In genomic region chr1:53899206-53899628, GRCh38 we compare ENCODE assay signal across 8 cellular contexts. TPM values are rescaled to one million over a fixed set of nuclear protein-coding genes. Genes with fewer than 3 reads are reported as not detected.
A peak's percentile ranks its signal among the peaks of the same experiment; 100 is the strongest.
DNase-seq lines count a peak whose midpoint lies in the region; ATAC-seq and TF ChIP-seq lines count a peak whose summit lies in the region.
"Had no signal": no experiment of that assay in that cellular context is flagged by ENCODE, and none has a peak within 500 bp of the region (broad histone marks: within the 10 kb centered on the region; RNA-seq: fewer than 3 reads in every experiment).

No MANE protein-coding gene starts in this region.

- H3K4me1 Mint-ChIP-seq in GM23338, result no peaks in the 10 kb centered on the region; the same call in 2 of the 3 replicates

- H3K27ac Mint-ChIP-seq in GM23338, result no peak overlapping the region
- H3K27ac Mint-ChIP-seq: activated CD8-positive, alpha-beta T cell treated with anti-CD3 and anti-CD28 coated beads, Interleukin-2, amount 10 ng/mL, durations not matched to agents 7 days and 5 days; CD4-positive, alpha-beta T cell had no signal

- H3K27me3 ChIP-seq in GM23338 (ENCODE audit: insufficient read depth), result no peaks in the 10 kb centered on the region
- H3K27me3 ChIP-seq in lower lobe of right lung (ENCODE audit: low read depth), result no peaks in the 10 kb centered on the region

- H3K9me2 ChIP-seq in GM23338 (ENCODE audit: insufficient read depth), result no peaks in the 10 kb centered on the region

- H3K27ac ChIP-seq in GM23338 (ENCODE audit: low read depth) (no peak overlapping the region), lower lobe of right lung (no peak overlapping the region)

- DNase-seq in AG09319 (ENCODE audit: extremely low read depth, low read depth) (peak; percentile 56), RPMI8226 (peak; percentile 28), left kidney (ENCODE audit: low read depth, low spot score) (peak; percentile 62), GM23338 (ENCODE audit: low spot score) (no peak), epidermal melanocyte (ENCODE audit: insufficient read length, low spot score) (no peak), lower lobe of right lung (no peak)
- DNase-seq: activated CD8-positive, alpha-beta T cell treated with anti-CD3 and anti-CD28 coated beads, Interleukin-2, amount 10 ng/mL, durations not matched to agents 7 days and 5 days; CD4-positive, alpha-beta T cell had no signal

- no peak overlapping the region for H3K4me3 Mint-ChIP-seq in GM23338
- H3K4me3 Mint-ChIP-seq: activated CD8-positive, alpha-beta T cell treated with anti-CD3 and anti-CD28 coated beads, Interleukin-2, amount 10 ng/mL, durations not matched to agents 7 days and 5 days; CD4-positive, alpha-beta T cell had no signal

- no peaks in the 10 kb centered on the region for H3K9me3 ChIP-seq in lower lobe of right lung

- no peaks in the 10 kb centered on the region for H3K79me2 ChIP-seq in GM23338 (replicated peaks; ENCODE audit: insufficient read depth)

- H3K36me3 Mint-ChIP-seq in GM23338 (ENCODE audit: low read depth), result no peaks in the 10 kb centered on the region

- no peaks in the 10 kb centered on the region for H3K4me1 ChIP-seq in GM23338 (ENCODE audit: insufficient read depth)
- peaks cover 13% of the 10 kb centered on the region for H3K4me1 ChIP-seq in lower lobe of right lung

- no peaks in the 10 kb centered on the region for H3K36me3 ChIP-seq in GM23338 (ENCODE audit: insufficient read depth)
- no peaks in the 10 kb centered on the region for H3K36me3 ChIP-seq in lower lobe of right lung

- TF ChIP-seq CTCF in AG09319 (IDR thresholded peaks at IDR 0.05; ENCODE audit: low read depth, low read length) (no peak), GM23338 (conservative IDR thresholded peaks at IDR 0.05; ENCODE audit: low read depth in 2 of 2) (no peak), lower lobe of right lung (IDR thresholded peaks at IDR 0.05) (no peak)

- no peak overlapping the region for H3K4me2 ChIP-seq in GM23338

- H2AFZ ChIP-seq in GM23338, result no peak overlapping the region

- peaks cover 2% of the 10 kb centered on the region for H3K27me3 Mint-ChIP-seq in GM23338 (ENCODE audit: insufficient read depth, low read depth, poor library complexity)

- H4K20me1 ChIP-seq in GM23338 (replicated peaks; ENCODE audit: insufficient read depth), result no peaks in the 10 kb centered on the region

- intact Hi-C loops in lower lobe of right lung (cut with DNase I), result no loop called here

- ATAC-seq in GM23338 (no peak), lower lobe of right lung (no peak)
- ATAC-seq: activated CD8-positive, alpha-beta T cell treated with anti-CD3 and anti-CD28 coated beads, Interleukin-2, amount 10 ng/mL, durations not matched to agents 7 days and 5 days had no signal

- no peaks in the 10 kb centered on the region for H3K9me3 Mint-ChIP-seq in GM23338
- H3K9me3 Mint-ChIP-seq: CD4-positive, alpha-beta T cell had no signal

- H3K4me3 ChIP-seq in GM23338 (no peak overlapping the region), lower lobe of right lung (no peak overlapping the region)

- no peaks in the 10 kb centered on the region for H3F3A ChIP-seq in GM23338 (replicated peaks; ENCODE audit: low read depth)

TF ChIP-seq in GM23338, 12 proteins besides CTCF, POLR2A, EP300 and RAD21 (continues in another document):
- TF ChIP-seq JUNB (IDR thresholded peaks at IDR 0.05; ENCODE audit: unreplicated experiment), result no peak
- TF ChIP-seq, protein P1, sequence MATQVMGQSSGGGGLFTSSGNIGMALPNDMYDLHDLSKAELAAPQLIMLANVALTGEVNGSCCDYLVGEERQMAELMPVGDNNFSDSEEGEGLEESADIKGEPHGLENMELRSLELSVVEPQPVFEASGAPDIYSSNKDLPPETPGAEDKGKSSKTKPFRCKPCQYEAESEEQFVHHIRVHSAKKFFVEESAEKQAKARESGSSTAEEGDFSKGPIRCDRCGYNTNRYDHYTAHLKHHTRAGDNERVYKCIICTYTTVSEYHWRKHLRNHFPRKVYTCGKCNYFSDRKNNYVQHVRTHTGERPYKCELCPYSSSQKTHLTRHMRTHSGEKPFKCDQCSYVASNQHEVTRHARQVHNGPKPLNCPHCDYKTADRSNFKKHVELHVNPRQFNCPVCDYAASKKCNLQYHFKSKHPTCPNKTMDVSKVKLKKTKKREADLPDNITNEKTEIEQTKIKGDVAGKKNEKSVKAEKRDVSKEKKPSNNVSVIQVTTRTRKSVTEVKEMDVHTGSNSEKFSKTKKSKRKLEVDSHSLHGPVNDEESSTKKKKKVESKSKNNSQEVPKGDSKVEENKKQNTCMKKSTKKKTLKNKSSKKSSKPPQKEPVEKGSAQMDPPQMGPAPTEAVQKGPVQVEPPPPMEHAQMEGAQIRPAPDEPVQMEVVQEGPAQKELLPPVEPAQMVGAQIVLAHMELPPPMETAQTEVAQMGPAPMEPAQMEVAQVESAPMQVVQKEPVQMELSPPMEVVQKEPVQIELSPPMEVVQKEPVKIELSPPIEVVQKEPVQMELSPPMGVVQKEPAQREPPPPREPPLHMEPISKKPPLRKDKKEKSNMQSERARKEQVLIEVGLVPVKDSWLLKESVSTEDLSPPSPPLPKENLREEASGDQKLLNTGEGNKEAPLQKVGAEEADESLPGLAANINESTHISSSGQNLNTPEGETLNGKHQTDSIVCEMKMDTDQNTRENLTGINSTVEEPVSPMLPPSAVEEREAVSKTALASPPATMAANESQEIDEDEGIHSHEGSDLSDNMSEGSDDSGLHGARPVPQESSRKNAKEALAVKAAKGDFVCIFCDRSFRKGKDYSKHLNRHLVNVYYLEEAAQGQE (IDR thresholded peaks at IDR 0.05; ENCODE audit: unreplicated experiment), result no peak
- no peak for TF ChIP-seq ZNF114 (CRISPR knock-in tag; IDR thresholded peaks at IDR 0.05)
- TF ChIP-seq EZH2 (IDR thresholded peaks at IDR 0.05; ENCODE audit: low read depth, unreplicated experiment), result no peak

RNA-seq across cellular contexts. Expression of gene DIO1, which starts 5.2 kb away (rescaled TPM):
- not detected in 2 replicates for total RNA-seq in GM23338 (2014; rRNA removed; shearing (Covaris generic))
- polyA plus RNA-seq in GM23338 (2016; fragmentation: Nextera tagmentation; extraction: Ambion mirVana), result 0.27 TPM in 1 of 2 replicates, not detected in the other
- total RNA-seq in lower lobe of right lung, result not detected
- total RNA-seq: activated CD8-positive, alpha-beta T cell treated with anti-CD3 and anti-CD28 coated beads, Interleukin-2, amount 10 ng/mL, durations not matched to agents 7 days and 5 days; CD4-positive, alpha-beta T cell had no signal

RNA-seq across cellular contexts. Expression of gene YIPF1, which starts 9.6 kb away (rescaled TPM):
- total RNA-seq in GM23338 (2014; rRNA removed; shearing (Covaris generic)), result 24.0 and 24.8 TPM in 2 replicates
- polyA plus RNA-seq in GM23338 (2016; fragmentation: Nextera tagmentation; extraction: Ambion mirVana), result 13.1 and 14.1 TPM in 2 replicates
- total RNA-seq in lower lobe of right lung, result 24.5 TPM

RNA-seq across cellular contexts. Expression of gene IFT25, which starts 46.3 kb away (rescaled TPM):
- total RNA-seq in GM23338 (2014; rRNA removed; shearing (Covaris generic)), result 27.2 and 28.2 TPM in 2 replicates
- 97.1 and 109 TPM in 2 replicates for polyA plus RNA-seq in GM23338 (2016; fragmentation: Nextera tagmentation; extraction: Ambion mirVana)
- total RNA-seq in lower lobe of right lung, result 23.7 TPM

RNA-seq across cellular contexts. Expression of gene LRRC42, which starts 46.9 kb away (rescaled TPM):
- total RNA-seq in GM23338 (2014; rRNA removed; shearing (Covaris generic)), result 39.6 and 48.1 TPM in 2 replicates
- 22.4 and 25.9 TPM in 2 replicates for polyA plus RNA-seq in GM23338 (2016; fragmentation: Nextera tagmentation; extraction: Ambion mirVana)
- 16.5 TPM for total RNA-seq in lower lobe of right lung

Comparison
In these comparisons a context has a peak if more than half of its experiments do, and no peak if none do; other contexts are left out.
1. DNase-seq: peak in AG09319 (single experiment), RPMI8226 (single experiment) and left kidney (single experiment); none in GM23338 (single experiment), epidermal melanocyte (single experiment) and lower lobe of right lung (single experiment).